In the genomic region with DNA sequence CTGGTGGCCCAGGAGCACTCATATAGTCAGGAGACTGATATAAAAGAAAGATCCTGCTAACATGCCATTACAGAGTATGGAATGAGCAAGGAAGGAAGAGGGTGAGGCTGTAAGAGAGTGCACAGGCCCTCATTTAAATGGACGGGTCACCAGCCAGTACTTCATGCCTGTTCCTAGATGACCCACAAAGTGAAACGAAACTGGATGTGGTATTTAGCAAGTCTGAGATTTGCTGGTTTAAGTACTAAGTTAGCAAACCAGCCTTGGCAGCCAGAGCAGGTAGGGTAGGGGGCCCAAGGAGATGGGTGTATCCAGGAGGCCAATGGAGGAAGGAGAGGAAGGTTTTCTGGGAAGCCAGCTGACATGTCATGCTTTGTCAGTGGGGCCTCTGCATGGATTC, we compare ENCODE assay signal across 10 cellular contexts. TPM values are rescaled to one million over a fixed set of nuclear protein-coding genes. Genes with fewer than 3 reads are reported as not detected.
DNase-seq lines count a peak whose midpoint lies in the region; ATAC-seq and TF ChIP-seq lines count a peak whose summit lies in the region.
"Had no signal": no experiment of that assay in that cellular context is flagged by ENCODE, and none has a peak within 500 bp of the region (broad histone marks: within the 10 kb centered on the region; RNA-seq: fewer than 3 reads in every experiment).

No MANE protein-coding gene starts in this region.

- WGBS in smooth muscle cell (ENCODE audit: low lambda C conversion rate): 91% methylated on average over 2 of the region's 2 CpGs

- peak overlapping the region; percentile 93 for H3K27ac Mint-ChIP-seq in activated CD4-positive, alpha-beta T cell treated with anti-CD3 and anti-CD28 coated beads for 36 hours
- peak overlapping the region; percentile 21 for H3K27ac Mint-ChIP-seq in T-helper 1 cell treated with Interleukin-12 subunit alpha and Interleukin-12 subunit beta and Interleukin-4 antibody, amounts not matched to agents 30 μg/mL and 1 μg/mL, for 36 hours

- no peak overlapping the region for H2AFZ ChIP-seq in smooth muscle cell (ENCODE audit: low read depth)

- no peak for ATAC-seq in activated CD4-positive, alpha-beta T cell treated with anti-CD3 and anti-CD28 coated beads for 36 hours
- peak; percentile 49 for ATAC-seq in HG02938 (IDR thresholded peaks at IDR 0.05; ENCODE audit: unreplicated experiment)

- no peaks in the 10 kb centered on the region for H3K79me2 ChIP-seq in smooth muscle cell (ENCODE audit: low read depth)

- no peaks in the 10 kb centered on the region for H3K9me3 ChIP-seq in smooth muscle cell (replicated peaks; ENCODE audit: low read depth)

- intact Hi-C loops in activated CD4-positive, alpha-beta T cell treated with anti-CD3 and anti-CD28 coated beads for 36 hours (cut with DNase I, micrococcal nuclease): loop anchor here (1.0 to 2.0 kb wide), 5 partner anchors 18 to 213 kb away; partner anchors contain the start of gene SNX14 (in 1 of the 2)

- no peaks in the 10 kb centered on the region for H3K9me3 Mint-ChIP-seq in activated CD4-positive, alpha-beta T cell treated with anti-CD3 and anti-CD28 coated beads for 36 hours (ENCODE audit: low read depth)
- H3K9me3 Mint-ChIP-seq in T-helper 1 cell treated with Interleukin-12 subunit alpha and Interleukin-12 subunit beta and Interleukin-4 antibody, amounts not matched to agents 30 μg/mL and 1 μg/mL, for 36 hours: no peaks in the 10 kb centered on the region

- CTCF ChIA-PET in activated CD4-positive, alpha-beta T cell treated with anti-CD3 and anti-CD28 coated beads for 36 hours (lab: Charles Lee): interaction anchor here (0.8 to 1.0 kb wide), 2 partner anchors 11 to 17 kb away, joined by 3 read pairs; no protein-coding TSS in a partner anchor

- H3K9ac ChIP-seq in smooth muscle cell (ENCODE audit: low read depth): peak overlapping the region; percentile 30

- no peaks in the 10 kb centered on the region for H4K20me1 ChIP-seq in smooth muscle cell (ENCODE audit: low read depth)

- no peak for TF ChIP-seq CTCF in smooth muscle cell (IDR thresholded peaks at IDR 0.05; ENCODE audit: borderline replicate concordance, insufficient read depth, poor library complexity, severe bottlenecking)

- no peaks in the 10 kb centered on the region for H3K36me3 Mint-ChIP-seq in activated CD4-positive, alpha-beta T cell treated with anti-CD3 and anti-CD28 coated beads for 36 hours (ENCODE audit: low read depth)
- H3K36me3 Mint-ChIP-seq in T-helper 1 cell treated with Interleukin-12 subunit alpha and Interleukin-12 subunit beta and Interleukin-4 antibody, amounts not matched to agents 30 μg/mL and 1 μg/mL, for 36 hours (ENCODE audit: low read depth): peaks cover 3% of the 10 kb centered on the region

- peaks cover 13% of the 10 kb centered on the region for H3F3A ChIP-seq in smooth muscle cell (ENCODE audit: low read depth)

- H3K27ac ChIP-seq in smooth muscle cell (ENCODE audit: low read depth): peak overlapping the region; percentile 100
- H3K27ac ChIP-seq: cardiac muscle cell had no signal

- H3K4me1 Mint-ChIP-seq in activated CD4-positive, alpha-beta T cell treated with anti-CD3 and anti-CD28 coated beads for 36 hours: peaks cover 65% of the 10 kb centered on the region
- peaks cover 45% of the 10 kb centered on the region for H3K4me1 Mint-ChIP-seq in T-helper 1 cell treated with Interleukin-12 subunit alpha and Interleukin-12 subunit beta and Interleukin-4 antibody, amounts not matched to agents 30 μg/mL and 1 μg/mL, for 36 hours (ENCODE audit: low read depth)

- peaks cover 4% of the 10 kb centered on the region for H3K27me3 Mint-ChIP-seq in activated CD4-positive, alpha-beta T cell treated with anti-CD3 and anti-CD28 coated beads for 36 hours
- H3K27me3 Mint-ChIP-seq in T-helper 1 cell treated with Interleukin-12 subunit alpha and Interleukin-12 subunit beta and Interleukin-4 antibody, amounts not matched to agents 30 μg/mL and 1 μg/mL, for 36 hours (ENCODE audit: low read depth): no peaks in the 10 kb centered on the region

- peaks cover 11% of the 10 kb centered on the region for H3K4me1 ChIP-seq in smooth muscle cell (ENCODE audit: low read depth)

- peaks cover 6% of the 10 kb centered on the region for H3K36me3 ChIP-seq in smooth muscle cell (ENCODE audit: low read depth)
- H3K36me3 ChIP-seq: cardiac muscle cell had no signal

- POLR2A ChIA-PET in activated CD4-positive, alpha-beta T cell treated with anti-CD3 and anti-CD28 coated beads for 36 hours (lab: Charles Lee): no interaction called here

- peak overlapping the region; percentile 81 for H3K4me2 ChIP-seq in smooth muscle cell

- H3K27me3 ChIP-seq in smooth muscle cell (ENCODE audit: low read depth): no peaks in the 10 kb centered on the region
- H3K27me3 ChIP-seq: cardiac muscle cell had no signal

- no peak for DNase-seq in activated CD4-positive, alpha-beta T cell treated with anti-CD3 and anti-CD28 coated beads for 36 hours
- DNase-seq in activated CD4-positive, alpha-beta T cell treated with anti-CD3 and anti-CD28 coated beads for 48 hours: no peak
- DNase-seq in smooth muscle cell (lab: John Stamatoyannopoulos, UW; ENCODE audit: unreplicated experiment): no peak
- DNase-seq in hippocampal formation (lab: John Stamatoyannopoulos, UW): no peak
- no peak for DNase-seq in Ammon's horn (ENCODE audit: low spot score)
- no peak for DNase-seq in NCI-H2196 (lab: John Stamatoyannopoulos, UW; ENCODE audit: unreplicated experiment)
- DNase-seq: NCI-H1417 treated with DMSO at 0.1 percent for 48 hours had no signal

- H3K4me3 Mint-ChIP-seq in activated CD4-positive, alpha-beta T cell treated with anti-CD3 and anti-CD28 coated beads for 36 hours: no peak overlapping the region
- no peak overlapping the region for H3K4me3 Mint-ChIP-seq in T-helper 1 cell treated with Interleukin-12 subunit alpha and Interleukin-12 subunit beta and Interleukin-4 antibody, amounts not matched to agents 30 μg/mL and 1 μg/mL, for 36 hours

- H3K4me3 ChIP-seq in smooth muscle cell: no peak overlapping the region
- H3K4me3 ChIP-seq: cardiac muscle cell had no signal

RNA-seq across cellular contexts. Expression of gene NT5E, which starts 15.9 kb away (rescaled TPM):
- total RNA-seq in activated CD4-positive, alpha-beta T cell treated with anti-CD3 and anti-CD28 coated beads for 36 hours: 1 to 10 TPM; 3.8 to 4.9 TPM
- 124 and 137 TPM in 2 replicates for total RNA-seq in smooth muscle cell
- 72.8 and 88.6 TPM in 2 replicates for polyA plus RNA-seq in smooth muscle cell

Comparison
In these comparisons a context has a peak if more than half of its experiments do, and no peak if none do; other contexts are left out.
1. RNA of gene NT5E, which starts 15.9 kb away (total RNA-seq): 124 to 137 TPM in smooth muscle cell; 3.8 to 4.9 TPM in activated CD4-positive, alpha-beta T cell treated with anti-CD3 and anti-CD28 coated beads for 36 hours; every median in the first group is over 10 times any median in the second.